ENCODE assay signal across 28 cellular contexts in genomic region chr5:150571836-150572235, GRCh38.
"Had no signal": no experiment of that assay in that cellular context is flagged by ENCODE, and none has a peak within 500 bp of the region (broad histone marks: within the 10 kb centered on the region; RNA-seq: fewer than 3 reads in every experiment).

No MANE protein-coding gene starts in this region.

- H3K4me1 Mint-ChIP-seq: memory B cell; stimulated activated naive CD8-positive, alpha-beta T cell treated with anti-CD3 and anti-CD28 coated beads, Interleukin-15, amount 100 ng/mL, for 72 hours had no signal

- H3K27ac Mint-ChIP-seq: dendritic cell treated with granulocyte-macrophage colony-stimulating factor and Interleukin-4, amounts not matched to agents 40 ng/mL and 50 ng/mL, for 4 days; endodermal cell; memory B cell; naive B cell; natural killer cell treated with Interleukin-12 subunit alpha and Interleukin-12 subunit beta and Interleukin-15 and Interleukin-18, amount 100 ng/mL, for 72 hours; stimulated activated naive CD8-positive, alpha-beta T cell treated with anti-CD3 and anti-CD28 coated beads, Interleukin-15, amount 100 ng/mL, for 72 hours had no signal

- ATAC-seq: esophagus mucosa; gastrocnemius medialis; left ventricle myocardium superior; lower lobe of right lung; natural killer cell treated with Interleukin-12 subunit alpha and Interleukin-12 subunit beta and Interleukin-15 and Interleukin-18, amount 100 ng/mL, for 72 hours; psoas muscle; right cardiac atrium; stimulated activated naive CD8-positive, alpha-beta T cell treated with anti-CD3 and anti-CD28 coated beads, Interleukin-15, amount 100 ng/mL, for 72 hours had no signal

- H3K27me3 Mint-ChIP-seq: dendritic cell treated with granulocyte-macrophage colony-stimulating factor and Interleukin-4, amounts not matched to agents 40 ng/mL and 50 ng/mL, for 4 days; memory B cell; naive B cell; natural killer cell treated with Interleukin-12 subunit alpha and Interleukin-12 subunit beta and Interleukin-15 and Interleukin-18, amount 100 ng/mL, for 72 hours; stimulated activated naive CD8-positive, alpha-beta T cell treated with anti-CD3 and anti-CD28 coated beads, Interleukin-15, amount 100 ng/mL, for 72 hours had no signal

- H3K9me3 ChIP-seq: colonic mucosa, gastrocnemius medialis, lower lobe of right lung, psoas muscle, suprapubic skin, transverse colon had no signal

- H3K36me3 ChIP-seq: colonic mucosa, gastrocnemius medialis, lower lobe of right lung, suprapubic skin, transverse colon had no signal

- H3K4me3 ChIP-seq: colonic mucosa, gastrocnemius medialis, lower lobe of right lung, psoas muscle, suprapubic skin, transverse colon had no signal

- H3K36me3 Mint-ChIP-seq: memory B cell; naive B cell; natural killer cell treated with Interleukin-12 subunit alpha and Interleukin-12 subunit beta and Interleukin-15 and Interleukin-18, amount 100 ng/mL, for 72 hours had no signal

- DNase-seq: central memory CD4-positive, alpha-beta T cell; colonic mucosa; effector CD8-positive, alpha-beta T cell; endodermal cell; foreskin fibroblast; left ventricle myocardium superior; lower lobe of right lung; midbrain; naive B cell; nucleus accumbens; posterior cingulate gyrus; psoas muscle; small intestine; stimulated activated CD4-positive, alpha-beta T cell treated with anti-CD3 and anti-CD28 coated beads, Interleukin-12 subunit alpha, Interleukin-12 subunit beta, amount 100 ng/mL, for 4 hours; stimulated activated CD4-positive, alpha-beta T cell treated with anti-CD3 and anti-CD28 coated beads, Interleukin-1b, Interleukin-23, amount 100 ng/mL, for 48 hours; stimulated activated CD4-positive, alpha-beta T cell treated with anti-CD3 and anti-CD28 coated beads, Interleukin-4, amount 100 ng/mL, for 1 hour; stimulated activated CD8-positive, alpha-beta memory T cell treated with anti-CD3 and anti-CD28 coated beads, Interleukin-4, amount 100 ng/mL, for 48 hours; stimulated activated naive CD4-positive, alpha-beta T cell; stimulated activated naive CD8-positive, alpha-beta T cell treated with anti-CD3 and anti-CD28 coated beads, Interleukin-15, amount 100 ng/mL, for 72 hours; transverse colon had no signal

- H3K4me3 Mint-ChIP-seq: dendritic cell treated with granulocyte-macrophage colony-stimulating factor and Interleukin-4, amounts not matched to agents 40 ng/mL and 50 ng/mL, for 4 days; endodermal cell; memory B cell; naive B cell; natural killer cell treated with Interleukin-12 subunit alpha and Interleukin-12 subunit beta and Interleukin-15 and Interleukin-18, amount 100 ng/mL, for 72 hours; stimulated activated naive CD8-positive, alpha-beta T cell treated with anti-CD3 and anti-CD28 coated beads, Interleukin-15, amount 100 ng/mL, for 72 hours had no signal

- H3K4me1 ChIP-seq: colonic mucosa, gastrocnemius medialis, psoas muscle, suprapubic skin had no signal

- H3K9me3 Mint-ChIP-seq: dendritic cell treated with granulocyte-macrophage colony-stimulating factor and Interleukin-4, amounts not matched to agents 40 ng/mL and 50 ng/mL, for 4 days; endodermal cell; memory B cell; naive B cell; natural killer cell treated with Interleukin-12 subunit alpha and Interleukin-12 subunit beta and Interleukin-15 and Interleukin-18, amount 100 ng/mL, for 72 hours; stimulated activated naive CD8-positive, alpha-beta T cell treated with anti-CD3 and anti-CD28 coated beads, Interleukin-15, amount 100 ng/mL, for 72 hours had no signal

- H3K27ac ChIP-seq: colonic mucosa, epithelial cell of prostate, gastrocnemius medialis, lower lobe of right lung, psoas muscle, suprapubic skin, transverse colon had no signal

- H3K27me3 ChIP-seq: colonic mucosa, gastrocnemius medialis, suprapubic skin, transverse colon had no signal
